Comparison of ENCODE assay signal across 2 cellular contexts in genomic region chr20:25750765-25751696, GRCh38.
TF ChIP-seq lines count a peak whose summit lies in the region.

No MANE protein-coding gene starts in this region.

TF ChIP-seq in IMR-90, 13 proteins besides CTCF, POLR2A, EP300 and RAD21:
- TF ChIP-seq CEBPB (IDR thresholded peaks at IDR 0.05; ENCODE audit: low read depth, low read length): no peak
- TF ChIP-seq SMC3 (IDR thresholded peaks at IDR 0.05; ENCODE audit: low read depth, low read length): no peak
- TF ChIP-seq MXI1 (IDR thresholded peaks at IDR 0.05; ENCODE audit: borderline replicate concordance, low read depth, low read length): no peak
- no peak for TF ChIP-seq BHLHE40 (IDR thresholded peaks at IDR 0.05; ENCODE audit: low read depth, low read length)
- TF ChIP-seq CHD1 (IDR thresholded peaks at IDR 0.05; ENCODE audit: low read depth, low read length): no peak
- no peak for TF ChIP-seq NFE2L2 (IDR thresholded peaks at IDR 0.05; ENCODE audit: low read depth, low read length)
- no peak for TF ChIP-seq RCOR1 (IDR thresholded peaks at IDR 0.05; ENCODE audit: insufficient replicate concordance, low read length)
- TF ChIP-seq ELK1 (IDR thresholded peaks at IDR 0.05; ENCODE audit: borderline replicate concordance, low read depth, low read length): no peak
- no peak for TF ChIP-seq RFX5 (IDR thresholded peaks at IDR 0.05; ENCODE audit: low read depth, low read length)
- TF ChIP-seq USF2 (IDR thresholded peaks at IDR 0.05; ENCODE audit: low read depth, low read length): no peak
- TF ChIP-seq MAFK (IDR thresholded peaks at IDR 0.05; ENCODE audit: low read depth, low read length): no peak
- no peak for TF ChIP-seq MAZ (IDR thresholded peaks at IDR 0.05; ENCODE audit: borderline replicate concordance, low read depth, low read length)

TF ChIP-seq in HepG2, 621 proteins besides CTCF, POLR2A, EP300 and RAD21 (continues in another document):
- no peak for TF ChIP-seq SRY (CRISPR knock-in tag; IDR thresholded peaks at IDR 0.05)
- no peak for TF ChIP-seq ZSCAN22 (CRISPR knock-in tag; IDR thresholded peaks at IDR 0.05)
- no peak; the same call in 1 of the 2 replicates for TF ChIP-seq HNF1A (IDR thresholded peaks at IDR 0.05; ENCODE audit: low read depth)
- no peak for TF ChIP-seq HNF1A (CRISPR knock-in tag; IDR thresholded peaks at IDR 0.05; ENCODE audit: borderline replicate concordance)
- no peak; the same call in 1 of the 2 replicates for TF ChIP-seq BCL3 (CRISPR knock-in tag; IDR thresholded peaks at IDR 0.05)
- TF ChIP-seq MBD4 (IDR thresholded peaks at IDR 0.05; ENCODE audit: borderline replicate concordance, low read length): no peak
- TF ChIP-seq ZNF646 (CRISPR knock-in tag; IDR thresholded peaks at IDR 0.05): no peak
- TF ChIP-seq ZNF792 (CRISPR knock-in tag; IDR thresholded peaks at IDR 0.05): no peak
- TF ChIP-seq HNRNPUL1 (IDR thresholded peaks at IDR 0.05; ENCODE audit: low read depth, low read length): no peak
- no peak for TF ChIP-seq ZFAT (CRISPR knock-in tag; conservative IDR thresholded peaks at IDR 0.05)
- TF ChIP-seq ZNF446 (CRISPR knock-in tag; IDR thresholded peaks at IDR 0.05): peak; percentile 87
- no peak for TF ChIP-seq TEAD3 (CRISPR knock-in tag; optimal IDR thresholded peaks at IDR 0.05; ENCODE audit: borderline replicate concordance)
- no peak for TF ChIP-seq NFE2 (CRISPR knock-in tag; IDR thresholded peaks at IDR 0.05)
- no peak for TF ChIP-seq ARID5B (CRISPR knock-in tag; IDR thresholded peaks at IDR 0.05)
- no peak; the same call in 1 of the 2 replicates for TF ChIP-seq ZNF292 (CRISPR knock-in tag; IDR thresholded peaks at IDR 0.05; ENCODE audit: borderline replicate concordance, low read depth)
- TF ChIP-seq RFXANK (CRISPR knock-in tag; IDR thresholded peaks at IDR 0.05): no peak
- TF ChIP-seq SKI (IDR thresholded peaks at IDR 0.05; ENCODE audit: partially characterized antibody): no peak
- TF ChIP-seq AGO1 (IDR thresholded peaks at IDR 0.05; ENCODE audit: low read depth, low read length, poor library complexity, severe bottlenecking): no peak
- TF ChIP-seq ZSCAN5A (CRISPR knock-in tag; IDR thresholded peaks at IDR 0.05; ENCODE audit: borderline replicate concordance): no peak
- TF ChIP-seq NPAS2 (CRISPR knock-in tag; IDR thresholded peaks at IDR 0.05; ENCODE audit: borderline replicate concordance): no peak
- no peak for TF ChIP-seq ZNF580 (CRISPR knock-in tag; IDR thresholded peaks at IDR 0.05; ENCODE audit: borderline replicate concordance, low read depth)
- no peak; the same call in 1 of the 2 replicates for TF ChIP-seq KMT2A (CRISPR knock-in tag; IDR thresholded peaks at IDR 0.05)
- TF ChIP-seq KDM2A (CRISPR knock-in tag; IDR thresholded peaks at IDR 0.05; ENCODE audit: borderline replicate concordance, low read depth): peak; percentile 84
- TF ChIP-seq ZMAT3 (CRISPR knock-in tag; conservative IDR thresholded peaks at IDR 0.05): no peak; the same call in 1 of the 2 replicates
- TF ChIP-seq FOXM1 (CRISPR knock-in tag; IDR thresholded peaks at IDR 0.05): no peak
- TF ChIP-seq JDP2 (CRISPR knock-in tag; IDR thresholded peaks at IDR 0.05; ENCODE audit: borderline replicate concordance): no peak
- no peak for TF ChIP-seq TRIM22 (IDR thresholded peaks at IDR 0.05)
- TF ChIP-seq MIER3 (CRISPR knock-in tag; IDR thresholded peaks at IDR 0.05; ENCODE audit: borderline replicate concordance): no peak
- TF ChIP-seq MXD4 (CRISPR knock-in tag; IDR thresholded peaks at IDR 0.05): 0 out of 2 replicates have a peak, but pooled peaks have one; percentile 38
- no peak for TF ChIP-seq KAT7 (CRISPR knock-in tag; IDR thresholded peaks at IDR 0.05; ENCODE audit: borderline replicate concordance)
